ENCODE assay signal across 8 cellular contexts in the genomic region with DNA sequence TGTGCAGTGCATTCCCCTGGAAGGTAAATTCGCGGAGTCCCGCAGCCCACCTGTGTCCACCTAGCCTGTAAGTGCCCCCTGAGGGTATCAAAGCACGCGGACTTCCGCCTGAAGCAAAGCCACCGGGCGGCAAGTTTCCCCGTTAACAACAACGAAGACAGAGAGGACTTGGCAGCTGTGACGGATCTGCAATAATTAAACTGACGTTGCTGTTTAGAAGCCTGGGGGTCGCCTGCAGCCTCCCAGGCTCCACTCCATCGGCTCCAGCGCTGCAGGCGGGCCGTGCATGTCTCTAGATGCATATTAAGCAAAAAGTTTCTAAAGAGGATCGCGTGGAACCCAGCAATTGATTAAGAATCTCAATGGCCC. TPM values are rescaled to one million over a fixed set of nuclear protein-coding genes. Genes with fewer than 3 reads are reported as not detected.
A peak's percentile ranks its signal among the peaks of the same experiment; 100 is the strongest.
DNase-seq lines count a peak whose midpoint lies in the region; ATAC-seq, FAIRE-seq and TF ChIP-seq lines count a peak whose summit lies in the region.

No MANE protein-coding gene starts in this region.

- no peak overlapping the region for H2BK20ac ChIP-seq in IMR-90 (ENCODE audit: low read depth, low read length)

- dilution Hi-C loops in IMR-90 (cut with HindIII; ENCODE audit: low sequenced_read_pairs, unreplicated experiment), result no loop called here

- H3K36me3 ChIP-seq in IMR-90 (ENCODE audit: control insufficient read depth, insufficient read depth, low read length), result no peaks in the 10 kb centered on the region
- no peaks in the 10 kb centered on the region for H3K36me3 ChIP-seq in iPS DF 6.9 (ENCODE audit: control insufficient read depth, insufficient read depth, low read length)
- H3K36me3 ChIP-seq in small intestine (ENCODE audit: control insufficient read depth in 2 of 2, insufficient read depth in 2 of 2, low read length in 2 of 2), result no peaks in the 10 kb centered on the region

- H3K56ac ChIP-seq in IMR-90 (ENCODE audit: extremely low read depth, insufficient read depth, low read length), result peak overlapping the region; percentile 54; the same call in 1 of the 2 replicates

- peak overlapping the region; percentile 72 for H3K9ac ChIP-seq in IMR-90 (ENCODE audit: low read depth, low read length)

- intact Hi-C loops in IMR-90 (cut with micrococcal nuclease), result loop anchor here (1.0 kb wide), 1 partner anchor 83 kb away; no protein-coding TSS in a partner anchor

- CTCF ChIA-PET in GM10248 (lab: Yijun Ruan, JAX) (no interaction called here), IMR-90 (lab: Yijun Ruan, JAX) (no interaction called here)

- H3K18ac ChIP-seq in IMR-90 (ENCODE audit: low read depth, low read length), result peak overlapping the region; percentile 46

- H3K79me1 ChIP-seq in IMR-90 (ENCODE audit: low read depth in 1 of 2, low read length in 2 of 2), result no peaks in the 10 kb centered on the region

- FAIRE-seq in small intestine (lab: Jason Lieb, UNC), result no peak

- no peak overlapping the region for H2AK5ac ChIP-seq in IMR-90 (ENCODE audit: low read depth, low read length)

- H3K14ac ChIP-seq in IMR-90 (replicated peaks; ENCODE audit: low read depth, low read length), result peak overlapping the region; percentile 57

- no peak for TF ChIP-seq CTCF in GM10248 (IDR thresholded peaks at IDR 0.05; ENCODE audit: control extremely low read depth, extremely low read depth, low read depth, missing control alignments)
- no peak for TF ChIP-seq CTCF in IMR-90 (conservative IDR thresholded peaks at IDR 0.05; ENCODE audit: low read depth, low read length)

- H4K20me1 ChIP-seq in IMR-90 (ENCODE audit: insufficient read depth, low read length), result no peaks in the 10 kb centered on the region

- POLR2A ChIA-PET in GM10248 (lab: Yijun Ruan, JAX), result no interaction called here
- POLR2A ChIA-PET in IMR-90 (lab: Charles Lee; ENCODE audit: unreplicated experiment), result no interaction called here

- no peaks in the 10 kb centered on the region for H3K9me3 ChIP-seq in IMR-90 (ENCODE audit: control insufficient read depth, insufficient read depth, low read length)
- H3K9me3 ChIP-seq in iPS DF 6.9 (ENCODE audit: control insufficient read depth, insufficient read depth, low read length), result no peaks in the 10 kb centered on the region
- H3K9me3 ChIP-seq in small intestine (ENCODE audit: control insufficient read depth, low read depth), result no peaks in the 10 kb centered on the region

- WGBS in IMR-90 (ENCODE audit: extremely low coverage in 2 of 2, insufficient read length in 1 of 2), 2 experiments, result 12% methylated on average over 9 of the region's 19 CpGs; no CpG with 5 or more reads in 1 of the 2 experiments
- WGBS in iPS DF 6.9 (ENCODE audit: insufficient coverage, insufficient read length), result no CpG with 5 or more reads among the region's 19 CpGs
- 1 to 6% (median 2%) methylated on average over 19 of the region's 19 CpGs for WGBS in small intestine, 3 donors

- H2AFZ ChIP-seq in IMR-90 (replicated peaks; ENCODE audit: low read length, poor library complexity), result peak overlapping the region; percentile 90

- no TSS peak for BruUV-seq in IMR-90 (replicated peaks; lab: Mats Ljungman, UMichigan)

- TF ChIP-seq POLR2A in IMR-90 (IDR thresholded peaks at IDR 0.05; ENCODE audit: low read depth, low read length), result no peak

- peak overlapping the region; percentile 84 to 94 for H3K27ac Mint-ChIP-seq in activated naive CD4-positive, alpha-beta T cell treated with anti-CD3 and anti-CD28 coated beads, Interleukin-2, amount 50 U/mL, for 72 hours

- H3K9me3 Mint-ChIP-seq in activated naive CD4-positive, alpha-beta T cell treated with anti-CD3 and anti-CD28 coated beads, Interleukin-2, amount 50 U/mL, for 72 hours, result no peaks in the 10 kb centered on the region

- H2BK5ac ChIP-seq in IMR-90 (ENCODE audit: low read depth, low read length, poor library complexity, severe bottlenecking), result no peak overlapping the region

- peak overlapping the region; percentile 86 to 97 for H4K8ac ChIP-seq in IMR-90 (ENCODE audit: low read depth in 2 of 2, low read length in 2 of 2)

- H3K9me1 ChIP-seq in IMR-90 (ENCODE audit: insufficient read depth, low read length), result 0 out of 2 replicates have a peak, but pooled peaks cover 3% of the 10 kb centered on the region

- no peak overlapping the region for H2BK15ac ChIP-seq in IMR-90 (ENCODE audit: low read depth, low read length)

- H2AK9ac ChIP-seq in IMR-90 (replicated peaks; ENCODE audit: low read depth, low read length, poor library complexity), result peak overlapping the region; percentile 66

- peaks cover 19 to 20% of the 10 kb centered on the region in 2 donors for H3K36me3 Mint-ChIP-seq in activated naive CD4-positive, alpha-beta T cell treated with anti-CD3 and anti-CD28 coated beads, Interleukin-2, amount 50 U/mL, for 72 hours

- H3K4me1 ChIP-seq in IMR-90 (ENCODE audit: control insufficient read depth, insufficient read depth, low read length) (peaks cover 7% of the 10 kb centered on the region), iPS DF 6.9 (ENCODE audit: control insufficient read depth, insufficient read depth, low read length) (no peaks in the 10 kb centered on the region; the same call in 1 of the 2 replicates), small intestine (ENCODE audit: control insufficient read depth in 2 of 2, insufficient read depth in 1 of 2, low read depth in 1 of 2, low read length in 1 of 2) (peaks cover 0 to 3% of the 10 kb centered on the region in 2 donors)

- no peaks in the 10 kb centered on the region for H3K27me3 ChIP-seq in IMR-90 (ENCODE audit: control insufficient read depth, insufficient read depth, low read length)
- H3K27me3 ChIP-seq in iPS DF 6.9 (ENCODE audit: control insufficient read depth, insufficient read depth, low read length), result no peaks in the 10 kb centered on the region
- H3K27me3 ChIP-seq in small intestine (ENCODE audit: control insufficient read depth in 2 of 2, insufficient read depth in 2 of 2, low read length in 2 of 2), result no peaks in the 10 kb centered on the region

- H4K5ac ChIP-seq in IMR-90 (ENCODE audit: low read depth, low read length), result peak overlapping the region; percentile 70

- peak overlapping the region; percentile 45 for H3K4ac ChIP-seq in IMR-90 (ENCODE audit: low read depth, low read length)

- DNase-seq in GM10248 (ENCODE audit: extremely low spot score) (peak; percentile 37), IMR-90 (no peak), iPS DF 6.9 (ENCODE audit: low read depth, low spot score) (peak; percentile 16), small intestine (no peak), D341Med (ENCODE audit: low spot score) (no peak), SKM-1 treated with dmso at 0.1 percent for 144 hours (lab: John Stamatoyannopoulos, UW; ENCODE audit: unreplicated experiment) (no peak)
- peak; percentile 5 to 60 for DNase-seq in activated naive CD4-positive, alpha-beta T cell treated with anti-CD3 and anti-CD28 coated beads, Interleukin-2, amount 50 U/mL, for 72 hours (ENCODE audit: low spot score in 2 of 2)

- no peak overlapping the region for H3K23ac ChIP-seq in IMR-90 (ENCODE audit: low read depth, low read length)

- no peak overlapping the region for H2BK120ac ChIP-seq in IMR-90 (ENCODE audit: low read depth, low read length)

- peak overlapping the region; percentile 19; the same call in 1 of the 2 replicates for H4K91ac ChIP-seq in IMR-90 (ENCODE audit: insufficient read depth, low read depth, low read length)

- TF ChIP-seq RAD21 in IMR-90 (IDR thresholded peaks at IDR 0.05; ENCODE audit: low read length), result no peak

- H3K27ac ChIP-seq in IMR-90 (ENCODE audit: insufficient read depth, low read length) (peak overlapping the region; percentile 59), iPS DF 6.9 (ENCODE audit: low read length) (no peak overlapping the region), small intestine (ENCODE audit: low read depth in 1 of 2, low read length in 1 of 2) (peak overlapping the region; percentile 33 to 95)

- H3K4me3 ChIP-seq in IMR-90 (ENCODE audit: insufficient read depth, low read depth, low read length) (peak overlapping the region; percentile 59), iPS DF 6.9 (ENCODE audit: low read length) (peak overlapping the region; percentile 29; the same call in 1 of the 2 replicates), small intestine (ENCODE audit: low read depth in 1 of 2, low read length in 2 of 2) (peak overlapping the region; percentile 43 to 69)

- in situ Hi-C loops in IMR-90 (cut with MboI; ENCODE audit: low sequenced_read_pairs), result no loop called here

- peak overlapping the region; percentile 82 for H3K4me2 ChIP-seq in IMR-90 (ENCODE audit: low read depth, low read length)

- ATAC-seq in GM21423 (IDR thresholded peaks at IDR 0.05; ENCODE audit: unreplicated experiment) (peak; percentile 22), IMR-90 (ENCODE audit: low read depth) (no peak; the same call in 1 of the 2 replicates)
- peak; percentile 5 to 6 for ATAC-seq in activated naive CD4-positive, alpha-beta T cell treated with anti-CD3 and anti-CD28 coated beads, Interleukin-2, amount 50 U/mL, for 72 hours

TF ChIP-seq in IMR-90, 13 proteins besides CTCF, POLR2A, EP300 and RAD21:
- TF ChIP-seq BHLHE40 (IDR thresholded peaks at IDR 0.05; ENCODE audit: low read depth, low read length), result no peak

RNA-seq across cellular contexts. Expression of a gene that starts 34.8 kb away (rescaled TPM):
- 40.5 and 41.4 TPM in 2 replicates for total RNA-seq in IMR-90 (2012; rRNA removed)
- 29.2 and 29.9 TPM in 2 replicates for polyA plus RNA-seq in IMR-90 (2012; rRNA removed)
- 21.4 and 25.6 TPM in 2 replicates for polyA plus RNA-seq in IMR-90 (2012; cell fraction: cytosol; rRNA removed)
- 50.0 and 51.7 TPM in 2 replicates for polyA plus RNA-seq in IMR-90 (2012; cell fraction: nucleus; rRNA removed; ENCODE audit: low replicate concordance)
- 1 to 10 TPM; 2.9 to 6.2 TPM for total RNA-seq in activated naive CD4-positive, alpha-beta T cell treated with anti-CD3 and anti-CD28 coated beads, Interleukin-2, amount 50 U/mL, for 72 hours
- 10 to 100 TPM; 15.0 to 21.7 (median 15.4) TPM for polyA plus RNA-seq in small intestine

Comparison
In these comparisons a context has a peak if more than half of its experiments do, and no peak if none do; other contexts are left out.
1. DNase-seq: peak in GM10248 (single experiment), activated naive CD4-positive, alpha-beta T cell treated with anti-CD3 and anti-CD28 coated beads, Interleukin-2, amount 50 U/mL, for 72 hours (2 of 2) and iPS DF 6.9 (single experiment); none in IMR-90 (single experiment), small intestine (single experiment), D341Med (single experiment) and SKM-1 treated with dmso at 0.1 percent for 144 hours (single experiment).
2. Peak in every context shown above with its lines, with median percentiles within 50 percentile points of each other: H3K4me3 ChIP-seq.